In genomic region chr2:170822292-170822884, GRCh38 we compare ENCODE assay signal across 9 cellular contexts. TPM values are rescaled to one million over a fixed set of nuclear protein-coding genes. Genes with fewer than 3 reads are reported as not detected.
A peak's percentile ranks its signal among the peaks of the same experiment; 100 is the strongest.
DNase-seq lines count a peak whose midpoint lies in the region; ATAC-seq, FAIRE-seq and TF ChIP-seq lines count a peak whose summit lies in the region.
"Had no signal": no experiment of that assay in that cellular context is flagged by ENCODE, and none has a peak within 500 bp of the region (broad histone marks: within the 10 kb centered on the region; RNA-seq: fewer than 3 reads in every experiment).

No MANE protein-coding gene starts in this region.

- peaks cover 75 to 77% of the 10 kb centered on the region in 2 experiments for H3K27me3 ChIP-seq in endothelial cell of umbilical vein (ENCODE audit: control insufficient read depth in 2 of 2, insufficient read depth in 2 of 2, low read length in 2 of 2)

- no peaks in the 10 kb centered on the region for H4K20me1 ChIP-seq in endothelial cell of umbilical vein (replicated peaks; ENCODE audit: control insufficient read depth, extremely low read depth, insufficient read depth, low read length)

- no peaks in the 10 kb centered on the region for H3K9me3 ChIP-seq in endothelial cell of umbilical vein (replicated peaks; ENCODE audit: control insufficient read depth, insufficient read depth, low read length)

- H3K4me3 ChIP-seq in endothelial cell of umbilical vein (replicated peaks in 1 of 3; ENCODE audit: insufficient read depth in 1 of 3, low read depth in 1 of 3, low read length in 3 of 3) = no peak overlapping the region

- FAIRE-seq in D721Med (lab: Jason Lieb, UNC) (no peak), endothelial cell of umbilical vein (lab: Jason Lieb, UNC) (no peak)

- H2AFZ ChIP-seq in endothelial cell of umbilical vein (ENCODE audit: low read depth, low read length) = no peak overlapping the region

- no peak overlapping the region for H3K4me2 ChIP-seq in endothelial cell of umbilical vein (ENCODE audit: insufficient read depth, low read length)

- CTCF ChIA-PET in endothelial cell of umbilical vein (lab: Charles Lee) = interaction anchor here (1.0 to 2.1 kb wide), 7 partner anchors 9 to 891 kb away, joined by 3 to 9 read pairs (median 3); no protein-coding TSS in a partner anchor

- no peaks in the 10 kb centered on the region for H3K9me3 Mint-ChIP-seq in T-helper 2 cell treated with Interferon-gamma antibody and Interleukin-4, amounts not matched to agents 5 μg/mL and 100 μg/mL, for 36 hours
- H3K9me3 Mint-ChIP-seq in progenitor cell of endocrine pancreas (ENCODE audit: low read depth) = no peaks in the 10 kb centered on the region

- DNase-seq in D721Med (ENCODE audit: insufficient read length, low spot score) (no peak), endothelial cell of umbilical vein (ENCODE audit: low read depth, low spot score) (no peak), progenitor cell of endocrine pancreas (ENCODE audit: low spot score, unreplicated experiment) (no peak), NCI-H2171 (lab: John Stamatoyannopoulos, UW) (no peak), hippocampal formation (lab: John Stamatoyannopoulos, UW) (no peak)
- DNase-seq in T-helper 2 cell treated with Interferon-gamma antibody and Interleukin-4, amounts not matched to agents 5 μg/mL and 100 μg/mL, for 36 hours (ENCODE audit: low spot score) = peak; percentile 26
- DNase-seq: Karpas-422 had no signal

- no peak for TF ChIP-seq POLR2A in endothelial cell of umbilical vein (IDR thresholded peaks at IDR 0.05; ENCODE audit: low read depth, low read length)

- no peak overlapping the region for H3K27ac Mint-ChIP-seq in T-helper 2 cell treated with Interferon-gamma antibody and Interleukin-4, amounts not matched to agents 5 μg/mL and 100 μg/mL, for 36 hours
- no peak overlapping the region for H3K27ac Mint-ChIP-seq in progenitor cell of endocrine pancreas

- H3K36me3 ChIP-seq in endothelial cell of umbilical vein (ENCODE audit: control insufficient read depth in 2 of 2, extremely low read depth in 1 of 2, insufficient read depth in 2 of 2, low read length in 2 of 2) = no peaks in the 10 kb centered on the region

- H3K4me1 Mint-ChIP-seq in T-helper 2 cell treated with Interferon-gamma antibody and Interleukin-4, amounts not matched to agents 5 μg/mL and 100 μg/mL, for 36 hours (ENCODE audit: low read depth) = peaks cover 36% of the 10 kb centered on the region
- H3K4me1 Mint-ChIP-seq in progenitor cell of endocrine pancreas (ENCODE audit: low read depth) = peaks cover 19% of the 10 kb centered on the region

- dilution Hi-C loops in endothelial cell of umbilical vein (cut with MboI; ENCODE audit: extremely low pct_ligation_motif_present, low sequenced_read_pairs) = no loop called here

- H3K9ac ChIP-seq in endothelial cell of umbilical vein (replicated peaks; ENCODE audit: extremely low read depth, insufficient read depth, low read length) = no peak overlapping the region

- no peaks in the 10 kb centered on the region for H3K9me1 ChIP-seq in endothelial cell of umbilical vein (replicated peaks; ENCODE audit: control insufficient read depth, extremely low read depth, insufficient read depth, low read length)

- ATAC-seq in HG02642 (IDR thresholded peaks at IDR 0.05; ENCODE audit: poor library complexity, unreplicated experiment) = no peak
- no peak for ATAC-seq in GM21515 (IDR thresholded peaks at IDR 0.05; ENCODE audit: unreplicated experiment)

- TF ChIP-seq CTCF in D721Med (IDR thresholded peaks at IDR 0.05; ENCODE audit: insufficient read depth, missing control alignments) (peak; percentile 40), endothelial cell of umbilical vein (IDR thresholded peaks at IDR 0.05; ENCODE audit: extremely low read depth in 1 of 2, insufficient read depth in 1 of 2, low read depth in 1 of 2, low read length in 2 of 2) (peak; percentile 22 to 41), progenitor cell of endocrine pancreas (IDR thresholded peaks at IDR 0.05; ENCODE audit: unreplicated experiment) (peak; percentile 54)

- BruUV-seq in endothelial cell of umbilical vein (replicated peaks; lab: Mats Ljungman, UMichigan) = no TSS peak

- POLR2A ChIA-PET in endothelial cell of umbilical vein (lab: Charles Lee) = no interaction called here

- H3K79me2 ChIP-seq in endothelial cell of umbilical vein (ENCODE audit: control insufficient read depth, insufficient read depth, low read length) = no peaks in the 10 kb centered on the region

- H3K36me3 Mint-ChIP-seq in T-helper 2 cell treated with Interferon-gamma antibody and Interleukin-4, amounts not matched to agents 5 μg/mL and 100 μg/mL, for 36 hours (ENCODE audit: low read depth) = peaks cover 17% of the 10 kb centered on the region
- no peaks in the 10 kb centered on the region for H3K36me3 Mint-ChIP-seq in progenitor cell of endocrine pancreas (ENCODE audit: insufficient read depth)

- intact Hi-C loops in endothelial cell of umbilical vein (cut with micrococcal nuclease) = no loop called here

- H3K27ac ChIP-seq in endothelial cell of umbilical vein (ENCODE audit: insufficient read depth, low read depth, low read length) = no peak overlapping the region

- H3K4me1 ChIP-seq in endothelial cell of umbilical vein (ENCODE audit: control insufficient read depth, extremely low read depth, insufficient read depth, low read length) = peaks cover 12% of the 10 kb centered on the region

- H3K27me3 Mint-ChIP-seq in T-helper 2 cell treated with Interferon-gamma antibody and Interleukin-4, amounts not matched to agents 5 μg/mL and 100 μg/mL, for 36 hours (ENCODE audit: low read depth) = peaks cover 71% of the 10 kb centered on the region
- H3K27me3 Mint-ChIP-seq in progenitor cell of endocrine pancreas = peaks cover 90% of the 10 kb centered on the region

- H3K4me3 Mint-ChIP-seq in T-helper 2 cell treated with Interferon-gamma antibody and Interleukin-4, amounts not matched to agents 5 μg/mL and 100 μg/mL, for 36 hours = peak overlapping the region; percentile 40
- peak overlapping the region; percentile 58 for H3K4me3 Mint-ChIP-seq in progenitor cell of endocrine pancreas (ENCODE audit: low read depth)

TF ChIP-seq in endothelial cell of umbilical vein, 7 proteins besides CTCF, POLR2A, EP300 and RAD21:
- TF ChIP-seq POLR2AphosphoS5 (IDR thresholded peaks at IDR 0.05; ENCODE audit: insufficient read depth, low read depth, low read length) (no peak), EZH2 (IDR thresholded peaks at IDR 0.05; ENCODE audit: borderline replicate concordance, low read depth, low read length, severe bottlenecking) (peak; percentile 99)

RNA-seq across cellular contexts. Expression of gene GAD1, which starts 5.7 kb away (rescaled TPM):
- total RNA-seq in endothelial cell of umbilical vein (0.60 TPM in 1 of 2 replicates, not detected in the other), progenitor cell of endocrine pancreas (0.27 and 0.43 TPM in 2 replicates)
- 0.62 and 0.64 TPM in 2 replicates for polyA plus RNA-seq in endothelial cell of umbilical vein
- polyA plus RNA-seq in endothelial cell of umbilical vein (2011; cell fraction: cytosol; rRNA removed) = 0.26 and 0.30 TPM in 2 replicates
- 1.1 and 1.2 TPM in 2 replicates for polyA plus RNA-seq in endothelial cell of umbilical vein (2011; cell fraction: nucleus; rRNA removed)
- polyA plus RNA-seq in endothelial cell of umbilical vein (2012) = 0.09 and 0.19 TPM in 2 replicates
- polyA minus RNA-seq in endothelial cell of umbilical vein = 0.79 TPM in 1 of 2 replicates, not detected in the other
- polyA minus RNA-seq in endothelial cell of umbilical vein (2011; cell fraction: cytosol; rRNA and poly(A)+ RNA removed) = 1.1 TPM
- polyA minus RNA-seq in endothelial cell of umbilical vein (2011; cell fraction: nucleus; rRNA and poly(A)+ RNA removed) = 0.19 and 0.48 TPM in 2 replicates

RNA-seq across cellular contexts. Expression of gene ERICH2, which starts 52.2 kb away (rescaled TPM):
- total RNA-seq in endothelial cell of umbilical vein = not detected in 2 replicates
- polyA plus RNA-seq in endothelial cell of umbilical vein = not detected in 2 replicates
- not detected in 2 replicates for polyA plus RNA-seq in endothelial cell of umbilical vein (2011; cell fraction: cytosol; rRNA removed)
- polyA plus RNA-seq in endothelial cell of umbilical vein (2011; cell fraction: nucleus; rRNA removed) = not detected in 2 replicates
- polyA plus RNA-seq in endothelial cell of umbilical vein (2012) = not detected in 2 replicates
- polyA minus RNA-seq in endothelial cell of umbilical vein = not detected in 2 replicates
- not detected for polyA minus RNA-seq in endothelial cell of umbilical vein (2011; cell fraction: cytosol; rRNA and poly(A)+ RNA removed)
- polyA minus RNA-seq in endothelial cell of umbilical vein (2011; cell fraction: nucleus; rRNA and poly(A)+ RNA removed) = not detected in 2 replicates
- total RNA-seq in progenitor cell of endocrine pancreas = 0.91 and 1.1 TPM in 2 replicates
